In genomic region chr12:2004113-2004929, GRCh38 we compare ENCODE assay signal across 8 cellular contexts. TPM values are rescaled to one million over a fixed set of nuclear protein-coding genes. Genes with fewer than 3 reads are reported as not detected.
DNase-seq lines count a peak whose midpoint lies in the region; TF ChIP-seq lines count a peak whose summit lies in the region.

Gene DCP1B (minus strand): TSS chr12:2004457. CDS start chr12:2004431, 26 bp downstream.

- POLR2A ChIA-PET in SK-N-SH (lab: Yijun Ruan, JAX): interaction anchor here (0.7 to 1.4 kb wide), 5 partner anchors 9 to 244 kb away, joined by 3 to 13 read pairs (median 6); partner anchors contain the start of gene CACNA1C

- peak within 1 kb of the TSS; percentile 91 to 99 for H3K27ac ChIP-seq in SK-N-SH (ENCODE audit: low read depth in 2 of 2, low read length in 1 of 2)

- H3K27me3 ChIP-seq in SK-N-SH (ENCODE audit: insufficient read depth): no peaks in the 10 kb centered on the region

- TF ChIP-seq CTCF in HFF-Myc (IDR thresholded peaks at IDR 0.05; ENCODE audit: low read depth, low read length, missing control alignments) (no peak), NB4 (IDR thresholded peaks at IDR 0.05; ENCODE audit: low read depth, low read length) (no peak), SK-N-SH (IDR thresholded peaks at IDR 0.05) (no peak)

- peaks cover 0 to 4% of the 10 kb centered on the region in 2 experiments for H3K36me3 ChIP-seq in SK-N-SH (replicated peaks in 1 of 2; ENCODE audit: control insufficient read depth in 1 of 2, insufficient read depth in 2 of 2, low read length in 1 of 2)

- DNase-seq in GM04504 (ENCODE audit: low read depth) (peak; percentile 88), HFF-Myc (ENCODE audit: extremely low read depth, low read depth) (peak; percentile 87), NB4 (ENCODE audit: low read depth) (peak; percentile 98), SK-N-SH (peak; percentile 94), germinal center (ENCODE audit: low spot score) (peak; percentile 93), non-pigmented ciliary epithelial cell (ENCODE audit: low read depth) (peak; percentile 93), superior temporal gyrus (ENCODE audit: extremely low spot score) (peak; percentile 95)
- peak; percentile 94 for DNase-seq in activated naive CD4-positive, alpha-beta T cell treated with anti-CD3 and anti-CD28 coated beads, Interleukin-2, amount 50 U/mL, for 16 hours

- peaks cover 4% of the 10 kb centered on the region for H3F3A ChIP-seq in SK-N-SH (replicated peaks; ENCODE audit: insufficient read depth)

- WGBS in SK-N-SH (ENCODE audit: low lambda C conversion rate): 12% methylated on average over 20 of the region's 55 CpGs

- TF ChIP-seq POLR2A in NB4 (IDR thresholded peaks at IDR 0.05; ENCODE audit: extremely low read depth, insufficient read length): peak; percentile 71

- no peaks in the 10 kb centered on the region for H3K9me3 ChIP-seq in SK-N-SH

- H3K9me2 ChIP-seq in SK-N-SH: no peaks in the 10 kb centered on the region

- peaks cover 10 to 22% of the 10 kb centered on the region in 2 experiments; a peak in 3 of 4 replicates for H3K4me1 ChIP-seq in SK-N-SH (ENCODE audit: control insufficient read depth in 1 of 2, insufficient read depth in 2 of 2, low read depth in 1 of 2, low read length in 1 of 2)

- H2AFZ ChIP-seq in SK-N-SH (ENCODE audit: low read depth): peak within 1 kb of the TSS; percentile 95

- no peaks in the 10 kb centered on the region for H4K20me1 ChIP-seq in SK-N-SH (ENCODE audit: insufficient read depth)

- H3K79me2 ChIP-seq in SK-N-SH (ENCODE audit: insufficient read depth): peaks cover 43% of the 10 kb centered on the region

- peak within 1 kb of the TSS; percentile 79 for H3K4me2 ChIP-seq in SK-N-SH

- H3K9ac ChIP-seq in SK-N-SH: peak within 1 kb of the TSS; percentile 94

- TF ChIP-seq EP300 in SK-N-SH (IDR thresholded peaks at IDR 0.05; ENCODE audit: borderline replicate concordance in 1 of 2, low read depth in 1 of 2, low read length in 1 of 2): no peak

- peak; percentile 7; the same call in 1 of the 2 replicates for TF ChIP-seq RAD21 in SK-N-SH (IDR thresholded peaks at IDR 0.05; ENCODE audit: low read length)

- H3K4me3 ChIP-seq in HFF-Myc (replicated peaks; ENCODE audit: low read depth, low read length) (peak within 1 kb of the TSS; percentile 94), NB4 (ENCODE audit: low read depth, low read length) (peak within 1 kb of the TSS; percentile 92), SK-N-SH (ENCODE audit: low read depth in 2 of 2, low read length in 1 of 2) (peak within 1 kb of the TSS; percentile 93 to 95)

- CTCF ChIA-PET in SK-N-SH (lab: Yijun Ruan, JAX): interaction anchor here (0.7 to 1.4 kb wide), 4 partner anchors 9 to 579 kb away, joined by 3 to 4 read pairs (median 4); no protein-coding TSS in a partner anchor

TF ChIP-seq in SK-N-SH, 30 proteins besides CTCF, POLR2A, EP300 and RAD21 (continues in another document):
- TF ChIP-seq USF1 (IDR thresholded peaks at IDR 0.05; ENCODE audit: borderline replicate concordance, low read depth) (no peak), TAF1 (IDR thresholded peaks at IDR 0.05; ENCODE audit: borderline replicate concordance, low read depth, low read length) (no peak; the same call in none of the 2 replicates), RXRA (IDR thresholded peaks at IDR 0.05; ENCODE audit: borderline replicate concordance, low read depth) (no peak), YY1 (IDR thresholded peaks at IDR 0.05; ENCODE audit: low read depth) (peak; percentile 93), TEAD4 (IDR thresholded peaks at IDR 0.05; ENCODE audit: borderline replicate concordance, insufficient read depth) (no peak), FOXM1 (IDR thresholded peaks at IDR 0.05; ENCODE audit: low read depth) (no peak), RFX5 (IDR thresholded peaks at IDR 0.05; ENCODE audit: low read length) (peak; percentile 61), MXI1 (IDR thresholded peaks at IDR 0.05; ENCODE audit: low read depth, low read length) (peak; percentile 88), FOXJ3 (CRISPR knock-in tag; IDR thresholded peaks at IDR 0.05) (no peak), SIN3A (IDR thresholded peaks at IDR 0.05; ENCODE audit: borderline replicate concordance, low read depth, low read length) (peak; percentile 72; the same call in 1 of the 2 replicates), NRF1 (IDR thresholded peaks at IDR 0.05; ENCODE audit: low read depth, low read length) (no peak), NFIC (IDR thresholded peaks at IDR 0.05; ENCODE audit: borderline replicate concordance) (no peak), JUND (IDR thresholded peaks at IDR 0.05) (no peak), MEF2A (IDR thresholded peaks at IDR 0.05; ENCODE audit: borderline replicate concordance, low read depth) (no peak), MAX (IDR thresholded peaks at IDR 0.05; ENCODE audit: low read depth) (peak; percentile 94), GABPA (IDR thresholded peaks at IDR 0.05; ENCODE audit: low read depth) (peak; percentile 38; the same call in 1 of the 2 replicates), SMC3 (IDR thresholded peaks at IDR 0.05; ENCODE audit: low read depth, low read length) (no peak), EZH2phosphoT487 (IDR thresholded peaks at IDR 0.05; ENCODE audit: borderline replicate concordance, low read depth) (no peak), FOSL2 (IDR thresholded peaks at IDR 0.05; ENCODE audit: borderline replicate concordance, low read depth) (no peak), GATA2 (CRISPR knock-in tag; IDR thresholded peaks at IDR 0.05) (no peak)
- TF ChIP-seq, protein P1, sequence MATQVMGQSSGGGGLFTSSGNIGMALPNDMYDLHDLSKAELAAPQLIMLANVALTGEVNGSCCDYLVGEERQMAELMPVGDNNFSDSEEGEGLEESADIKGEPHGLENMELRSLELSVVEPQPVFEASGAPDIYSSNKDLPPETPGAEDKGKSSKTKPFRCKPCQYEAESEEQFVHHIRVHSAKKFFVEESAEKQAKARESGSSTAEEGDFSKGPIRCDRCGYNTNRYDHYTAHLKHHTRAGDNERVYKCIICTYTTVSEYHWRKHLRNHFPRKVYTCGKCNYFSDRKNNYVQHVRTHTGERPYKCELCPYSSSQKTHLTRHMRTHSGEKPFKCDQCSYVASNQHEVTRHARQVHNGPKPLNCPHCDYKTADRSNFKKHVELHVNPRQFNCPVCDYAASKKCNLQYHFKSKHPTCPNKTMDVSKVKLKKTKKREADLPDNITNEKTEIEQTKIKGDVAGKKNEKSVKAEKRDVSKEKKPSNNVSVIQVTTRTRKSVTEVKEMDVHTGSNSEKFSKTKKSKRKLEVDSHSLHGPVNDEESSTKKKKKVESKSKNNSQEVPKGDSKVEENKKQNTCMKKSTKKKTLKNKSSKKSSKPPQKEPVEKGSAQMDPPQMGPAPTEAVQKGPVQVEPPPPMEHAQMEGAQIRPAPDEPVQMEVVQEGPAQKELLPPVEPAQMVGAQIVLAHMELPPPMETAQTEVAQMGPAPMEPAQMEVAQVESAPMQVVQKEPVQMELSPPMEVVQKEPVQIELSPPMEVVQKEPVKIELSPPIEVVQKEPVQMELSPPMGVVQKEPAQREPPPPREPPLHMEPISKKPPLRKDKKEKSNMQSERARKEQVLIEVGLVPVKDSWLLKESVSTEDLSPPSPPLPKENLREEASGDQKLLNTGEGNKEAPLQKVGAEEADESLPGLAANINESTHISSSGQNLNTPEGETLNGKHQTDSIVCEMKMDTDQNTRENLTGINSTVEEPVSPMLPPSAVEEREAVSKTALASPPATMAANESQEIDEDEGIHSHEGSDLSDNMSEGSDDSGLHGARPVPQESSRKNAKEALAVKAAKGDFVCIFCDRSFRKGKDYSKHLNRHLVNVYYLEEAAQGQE (IDR thresholded peaks at IDR 0.05; ENCODE audit: low read depth, low read length): 0 out of 2 replicates have a peak, but pooled peaks have one; percentile 3
- TF ChIP-seq, protein P2, sequence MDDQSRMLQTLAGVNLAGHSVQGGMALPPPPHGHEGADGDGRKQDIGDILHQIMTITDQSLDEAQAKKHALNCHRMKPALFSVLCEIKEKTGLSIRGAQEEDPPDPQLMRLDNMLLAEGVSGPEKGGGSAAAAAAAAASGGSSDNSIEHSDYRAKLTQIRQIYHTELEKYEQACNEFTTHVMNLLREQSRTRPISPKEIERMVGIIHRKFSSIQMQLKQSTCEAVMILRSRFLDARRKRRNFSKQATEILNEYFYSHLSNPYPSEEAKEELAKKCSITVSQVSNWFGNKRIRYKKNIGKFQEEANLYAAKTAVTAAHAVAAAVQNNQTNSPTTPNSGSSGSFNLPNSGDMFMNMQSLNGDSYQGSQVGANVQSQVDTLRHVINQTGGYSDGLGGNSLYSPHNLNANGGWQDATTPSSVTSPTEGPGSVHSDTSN (IDR thresholded peaks at IDR 0.05): no peak; the same call in 1 of the 2 replicates
- TF ChIP-seq, protein P3, sequence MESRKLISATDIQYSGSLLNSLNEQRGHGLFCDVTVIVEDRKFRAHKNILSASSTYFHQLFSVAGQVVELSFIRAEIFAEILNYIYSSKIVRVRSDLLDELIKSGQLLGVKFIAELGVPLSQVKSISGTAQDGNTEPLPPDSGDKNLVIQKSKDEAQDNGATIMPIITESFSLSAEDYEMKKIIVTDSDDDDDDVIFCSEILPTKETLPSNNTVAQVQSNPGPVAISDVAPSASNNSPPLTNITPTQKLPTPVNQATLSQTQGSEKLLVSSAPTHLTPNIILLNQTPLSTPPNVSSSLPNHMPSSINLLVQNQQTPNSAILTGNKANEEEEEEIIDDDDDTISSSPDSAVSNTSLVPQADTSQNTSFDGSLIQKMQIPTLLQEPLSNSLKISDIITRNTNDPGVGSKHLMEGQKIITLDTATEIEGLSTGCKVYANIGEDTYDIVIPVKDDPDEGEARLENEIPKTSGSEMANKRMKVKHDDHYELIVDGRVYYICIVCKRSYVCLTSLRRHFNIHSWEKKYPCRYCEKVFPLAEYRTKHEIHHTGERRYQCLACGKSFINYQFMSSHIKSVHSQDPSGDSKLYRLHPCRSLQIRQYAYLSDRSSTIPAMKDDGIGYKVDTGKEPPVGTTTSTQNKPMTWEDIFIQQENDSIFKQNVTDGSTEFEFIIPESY (IDR thresholded peaks at IDR 0.05; ENCODE audit: borderline replicate concordance, low read depth): 0 out of 2 replicates have a peak, but pooled peaks have one; percentile 31

RNA-seq across cellular contexts. Expression of gene DCP1B, which starts in this region (rescaled TPM):
- polyA plus RNA-seq in SK-N-SH (2012; rRNA removed): 18.8 and 23.2 TPM in 2 replicates
- polyA plus RNA-seq in SK-N-SH (2012; cell fraction: cytosol; rRNA removed): 15.7 and 18.5 TPM in 2 replicates
- 17.7 and 23.4 TPM in 2 replicates for polyA plus RNA-seq in SK-N-SH (2012; cell fraction: nucleus; rRNA removed)

Comparison
In these comparisons a context has a peak if more than half of its experiments do, and no peak if none do; other contexts are left out.
1. Peak in every context shown above with its lines: DNase-seq, H3K4me3 ChIP-seq and H3K27ac ChIP-seq.